Comparison of ENCODE assay signal across 21 cellular contexts in the genomic region with DNA sequence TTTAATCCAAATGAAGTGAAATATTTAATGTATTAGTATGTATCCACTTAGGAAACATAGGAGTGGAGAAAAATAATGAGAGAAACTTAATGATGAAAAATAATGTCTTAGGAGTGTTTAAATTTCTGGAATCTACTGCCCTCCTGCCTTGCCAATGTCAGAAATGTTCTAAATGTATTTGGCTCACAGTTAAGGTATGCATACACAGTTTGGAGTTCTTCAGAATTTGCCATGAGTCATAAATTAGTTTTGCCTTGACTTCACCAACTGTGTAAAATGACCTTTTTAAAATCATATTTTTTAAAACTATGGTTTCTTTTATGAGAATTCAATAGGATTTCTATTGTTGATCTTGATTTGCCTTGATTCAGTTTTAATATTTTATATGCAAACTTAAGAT.
DNase-seq lines count a peak whose midpoint lies in the region; ATAC-seq, FAIRE-seq and TF ChIP-seq lines count a peak whose summit lies in the region.
"Had no signal": no experiment of that assay in that cellular context is flagged by ENCODE, and none has a peak within 500 bp of the region (broad histone marks: within the 10 kb centered on the region; RNA-seq: fewer than 3 reads in every experiment).

No MANE protein-coding gene starts in this region.

- H3K27me3 Mint-ChIP-seq in stimulated activated memory B cell treated with anti-CD40 and anti-IgM and Interleukin-4, amounts not matched to agents 10 μg/mL and 1 μg/mL and 100 μg/mL, for 72 hours, result no peaks in the 10 kb centered on the region

- H3K9ac ChIP-seq in adipocyte (ENCODE audit: low read length), result no peak overlapping the region
- H3K9ac ChIP-seq in kidney (ENCODE audit: low read length in 2 of 2), result no peak overlapping the region

- H3K9me3 ChIP-seq in adipocyte (ENCODE audit: control insufficient read depth, low read length) (no peaks in the 10 kb centered on the region), kidney (ENCODE audit: control insufficient read depth in 1 of 2, low read length in 2 of 2) (no peaks in the 10 kb centered on the region)
- H3K9me3 ChIP-seq: BE2C, SJCRH30 had no signal

- peak; percentile 58 for DNase-seq in HCEC 1CT
- peak; percentile 78 for DNase-seq in adipocyte (ENCODE audit: low read depth)
- DNase-seq in epithelial cell of esophagus (ENCODE audit: low read depth), result peak; percentile 10
- peak; percentile 35 for DNase-seq in iris pigment epithelial cell (ENCODE audit: low read depth)
- DNase-seq in kidney, result no peak
- no peak for DNase-seq in GM10248 (ENCODE audit: extremely low spot score)
- DNase-seq: ACHN; BE2C; CD8-positive, alpha-beta T cell; H9; KBM-7; NCI-H1048; NCI-H146; NCI-H2227 treated with DMSO at 0.1 percent for 48 hours; NCI-H526; NK-92 treated with Interleukin-12 subunit alpha and Interleukin-12 subunit beta, amount 100 ng/mL, for 24 hours; OCI-M1; RPMI8226; SJCRH30 had no signal

- H3K36me3 ChIP-seq in adipocyte (ENCODE audit: control insufficient read depth, insufficient read depth, low read length, severe bottlenecking) (no peaks in the 10 kb centered on the region), kidney (ENCODE audit: control insufficient read depth in 1 of 2, insufficient read depth in 2 of 2, low read length in 2 of 2) (no peaks in the 10 kb centered on the region)
- H3K36me3 ChIP-seq: BE2C, SJCRH30 had no signal

- no peaks in the 10 kb centered on the region for H3K4me1 Mint-ChIP-seq in stimulated activated memory B cell treated with anti-CD40 and anti-IgM and Interleukin-4, amounts not matched to agents 10 μg/mL and 1 μg/mL and 100 μg/mL, for 72 hours
- H3K4me1 Mint-ChIP-seq: H9 had no signal

- TF ChIP-seq CTCF in epithelial cell of esophagus (IDR thresholded peaks at IDR 0.05; ENCODE audit: insufficient read depth, low read depth, low read length, missing control alignments), result no peak
- no peak for TF ChIP-seq CTCF in kidney (IDR thresholded peaks at IDR 0.05; ENCODE audit: borderline replicate concordance, extremely low read depth, insufficient read depth)
- no peak for TF ChIP-seq CTCF in GM10248 (IDR thresholded peaks at IDR 0.05; ENCODE audit: control extremely low read depth, extremely low read depth, low read depth, missing control alignments)

- CTCF ChIA-PET in GM10248 (lab: Yijun Ruan, JAX), result no interaction called here

- H3K27me3 ChIP-seq in adipocyte (replicated peaks; ENCODE audit: control insufficient read depth, insufficient read depth, low read length), result no peaks in the 10 kb centered on the region
- H3K27me3 ChIP-seq: BE2C, SJCRH30 had no signal

- no peak overlapping the region for H3K27ac Mint-ChIP-seq in stimulated activated memory B cell treated with anti-CD40 and anti-IgM and Interleukin-4, amounts not matched to agents 10 μg/mL and 1 μg/mL and 100 μg/mL, for 72 hours
- H3K27ac Mint-ChIP-seq: CD8-positive, alpha-beta T cell; H9 had no signal

- FAIRE-seq in kidney (lab: Jason Lieb, UNC), result no peak

- intact Hi-C loops in kidney (cut with DNase I), result no loop called here

- H3K4me3 Mint-ChIP-seq in stimulated activated memory B cell treated with anti-CD40 and anti-IgM and Interleukin-4, amounts not matched to agents 10 μg/mL and 1 μg/mL and 100 μg/mL, for 72 hours, result no peak overlapping the region
- H3K4me3 Mint-ChIP-seq: CD8-positive, alpha-beta T cell; H9 had no signal

- no peak for ATAC-seq in stimulated activated memory B cell treated with anti-CD40 and anti-IgM and Interleukin-4, amounts not matched to agents 10 μg/mL and 1 μg/mL and 100 μg/mL, for 72 hours
- no peak for ATAC-seq in HG02884 (IDR thresholded peaks at IDR 0.05; ENCODE audit: unreplicated experiment)
- ATAC-seq: CD8-positive, alpha-beta T cell had no signal

- H3K4me1 ChIP-seq in adipocyte (ENCODE audit: control insufficient read depth, insufficient read depth, low read length) (peaks cover 8% of the 10 kb centered on the region), kidney (ENCODE audit: control insufficient read depth in 1 of 2, insufficient read depth in 1 of 2, low read depth in 1 of 2, low read length in 2 of 2) (no peaks in the 10 kb centered on the region)
- H3K4me1 ChIP-seq: BE2C, SJCRH30 had no signal

- no peaks in the 10 kb centered on the region for H3K36me3 Mint-ChIP-seq in stimulated activated memory B cell treated with anti-CD40 and anti-IgM and Interleukin-4, amounts not matched to agents 10 μg/mL and 1 μg/mL and 100 μg/mL, for 72 hours
- H3K36me3 Mint-ChIP-seq: CD8-positive, alpha-beta T cell had no signal

- peaks cover 13% of the 10 kb centered on the region for H3K9me3 Mint-ChIP-seq in stimulated activated memory B cell treated with anti-CD40 and anti-IgM and Interleukin-4, amounts not matched to agents 10 μg/mL and 1 μg/mL and 100 μg/mL, for 72 hours
- H3K9me3 Mint-ChIP-seq: CD8-positive, alpha-beta T cell; H9 had no signal

- H3K27ac ChIP-seq in kidney (ENCODE audit: low read depth in 2 of 2, low read length in 2 of 2), result no peak overlapping the region
- H3K27ac ChIP-seq: SJCRH30 had no signal

- peak overlapping the region; percentile 30 for H3K4me3 ChIP-seq in adipocyte (ENCODE audit: low read length)
- H3K4me3 ChIP-seq in epithelial cell of esophagus (ENCODE audit: low read length), result no peak overlapping the region
- H3K4me3 ChIP-seq in kidney (ENCODE audit: low read length in 2 of 2), result no peak overlapping the region
- H3K4me3 ChIP-seq: SJCRH30 had no signal

- POLR2A ChIA-PET in GM10248 (lab: Yijun Ruan, JAX), result no interaction called here

Comparison
In these comparisons a context has a peak if more than half of its experiments do, and no peak if none do; other contexts are left out.
1. DNase-seq: peak in HCEC 1CT (single experiment), adipocyte (single experiment), epithelial cell of esophagus (single experiment) and iris pigment epithelial cell (single experiment); none in kidney (single experiment) and GM10248 (single experiment).